Comparison of ENCODE assay signal across 35 cellular contexts in the genomic region with DNA sequence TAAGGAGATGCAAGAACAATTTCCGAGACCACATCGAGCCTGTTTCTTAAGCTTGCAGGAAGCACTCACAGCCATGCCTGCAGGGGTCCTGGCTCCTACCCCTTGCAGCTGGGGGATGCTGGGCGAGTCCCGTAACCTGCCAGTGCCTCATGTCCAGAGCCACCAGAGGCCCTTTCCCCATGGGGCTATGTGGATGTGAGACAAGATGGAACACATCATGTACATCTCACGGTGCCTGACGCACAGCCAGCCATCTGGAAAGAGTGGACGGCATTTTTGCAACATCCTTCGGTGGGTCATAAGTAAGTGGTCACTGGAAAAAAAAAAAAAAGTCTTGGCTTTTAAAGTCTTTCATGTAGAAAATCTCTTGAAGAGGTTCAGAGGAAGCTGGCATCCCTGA.
"Had no signal": no experiment of that assay in that cellular context is flagged by ENCODE, and none has a peak within 500 bp of the region (broad histone marks: within the 10 kb centered on the region; RNA-seq: fewer than 3 reads in every experiment).

No MANE protein-coding gene starts in this region.

- H3K4me1 Mint-ChIP-seq: activated B cell treated with CpG ODN at 0.5 μM for 24 hours; activated CD4-positive, alpha-beta T cell treated with anti-CD3 and anti-CD28 coated beads, Interleukin-2, amount 10 ng/mL, durations not matched to agents 24 days and 14 days; activated naive CD8-positive, alpha-beta T cell treated with anti-CD3 and anti-CD28 coated beads for 36 hours; activated T-helper 17 cell treated with anti-CD3 and anti-CD28 coated beads, Interleukin-2, amount 50 U/mL, for 72 hours had no signal

- DNase-seq: activated B cell treated with CpG ODN at 0.5 μM for 24 hours; activated CD4-positive, alpha-beta memory T cell treated with anti-CD3 and anti-CD28 coated beads for 36 hours; activated CD4-positive, alpha-beta T cell treated with anti-CD3 and anti-CD28 coated beads for 4 hours; activated CD4-positive, alpha-beta T cell treated with anti-CD3 and anti-CD28 coated beads, Interleukin-2, amount 10 ng/mL, durations not matched to agents 24 days and 14 days; activated CD4-positive, alpha-beta T cell treated with anti-CD3 and anti-CD28 coated beads, Interleukin-2, amount 50 U/mL, for 1 hour; activated CD4-positive, alpha-beta T cell treated with anti-CD3 and anti-CD28 coated beads, Interleukin-2, amount 50 U/mL, for 4 hours; activated CD4-positive, CD25-positive, alpha-beta regulatory T cell treated with anti-CD3 and anti-CD28 coated beads, Interleukin-2, amount 50 U/mL, for 72 hours; activated CD8-positive, alpha-beta memory T cell treated with anti-CD3 and anti-CD28 coated beads, Interleukin-2, amount 50 U/mL, for 4 hours; activated CD8-positive, alpha-beta T cell treated with anti-CD3 and anti-CD28 coated beads for 36 hours; activated effector memory CD4-positive, alpha-beta T cell treated with anti-CD3 and anti-CD28 coated beads, Interleukin-2, amount 50 U/mL, for 16 hours; activated gamma-delta T cell treated with Interleukin-2 at 50 U/mL for 16 hours; activated naive CD4-positive, alpha-beta T cell; activated naive CD4-positive, alpha-beta T cell treated with anti-CD3 and anti-CD28 coated beads for 36 hours; activated naive CD4-positive, alpha-beta T cell treated with anti-CD3 and anti-CD28 coated beads, Interleukin-2, amount 50 U/mL, for 16 hours; activated naive CD8-positive, alpha-beta T cell treated with anti-CD3 and anti-CD28 coated beads for 36 hours; activated T-cell treated with anti-CD3 and anti-CD28 coated beads for 4 hours; activated T-cell treated with anti-CD3 and anti-CD28 coated beads, Interleukin-2, amount 50 U/mL, for 1 hour; activated T-cell treated with anti-CD3 and anti-CD28 coated beads, Interleukin-2, amount 50 U/mL, for 4 hours; activated T-cell treated with anti-CD3 and anti-CD28 coated beads, Interleukin-2, amount 50 U/mL, for 72 hours; adrenal gland; amniotic stem cell; aorta; body of pancreas; brain microvascular endothelial cell; central memory CD4-positive, alpha-beta T cell; T-helper 1 cell; T-helper 2 cell; T-helper 9 cell had no signal

- H3K36me3 ChIP-seq: adrenal gland, brain microvascular endothelial cell, breast epithelium had no signal

- H3K9me3 Mint-ChIP-seq: activated CD4-positive, alpha-beta T cell treated with anti-CD3 and anti-CD28 coated beads, Interleukin-2, amount 10 ng/mL, durations not matched to agents 24 days and 14 days; activated CD8-positive, alpha-beta T cell treated with anti-CD3 and anti-CD28 coated beads for 36 hours; activated naive CD4-positive, alpha-beta T cell treated with anti-CD3 and anti-CD28 coated beads, Interleukin-2, amount 50 U/mL, for 72 hours; activated naive CD8-positive, alpha-beta T cell treated with anti-CD3 and anti-CD28 coated beads for 36 hours; activated T-cell treated with anti-CD3 and anti-CD28 coated beads, Interleukin-2, amount 50 U/mL, for 4 hours; activated T-helper 1 cell treated with anti-CD3 and anti-CD28 coated beads, Interleukin-12 subunit alpha, Interleukin-12 subunit beta, Interleukin-2, Interleukin-4 antibody, amounts not matched to agents 30 ng/mL and 10 ng/mL and 1 ng/mL, durations not matched to agents 14 hours and 24 hours and 36 hours; activated T-helper 17 cell treated with anti-CD3 and anti-CD28 coated beads, Interleukin-2, amount 50 U/mL, for 72 hours; T-helper 1 cell treated with Interleukin-12 subunit alpha and Interleukin-12 subunit beta and Interleukin-4 antibody, amounts not matched to agents 30 μg/mL and 1 μg/mL, for 36 hours; T-helper 2 cell treated with Interferon-gamma antibody and Interleukin-4, amounts not matched to agents 5 μg/mL and 100 μg/mL, for 36 hours had no signal

- H3K9me3 ChIP-seq: adrenal gland, body of pancreas, breast epithelium had no signal

- H3K27ac Mint-ChIP-seq: activated B cell treated with CpG ODN at 0.5 μM for 24 hours; activated CD4-positive, alpha-beta memory T cell treated with anti-CD3 and anti-CD28 coated beads for 36 hours; activated CD4-positive, alpha-beta T cell treated with anti-CD3 and anti-CD28 coated beads, Interleukin-2, amount 10 ng/mL, durations not matched to agents 24 days and 14 days; activated CD8-positive, alpha-beta T cell treated with anti-CD3 and anti-CD28 coated beads for 36 hours; activated naive CD4-positive, alpha-beta T cell treated with anti-CD3 and anti-CD28 coated beads for 36 hours; activated naive CD4-positive, alpha-beta T cell treated with anti-CD3 and anti-CD28 coated beads, Interleukin-2, amount 50 U/mL, for 72 hours; activated naive CD8-positive, alpha-beta T cell treated with anti-CD3 and anti-CD28 coated beads for 36 hours; activated T-cell treated with anti-CD3 and anti-CD28 coated beads, Interleukin-2, amount 50 U/mL, for 72 hours; activated T-helper 1 cell treated with anti-CD3 and anti-CD28 coated beads, Interleukin-12 subunit alpha, Interleukin-12 subunit beta, Interleukin-2, Interleukin-4 antibody, amounts not matched to agents 30 ng/mL and 10 ng/mL and 1 ng/mL, durations not matched to agents 14 hours and 24 hours and 36 hours; activated T-helper 17 cell treated with anti-CD3 and anti-CD28 coated beads, Interleukin-2, amount 50 U/mL, for 72 hours; T-helper 1 cell treated with Interleukin-12 subunit alpha and Interleukin-12 subunit beta and Interleukin-4 antibody, amounts not matched to agents 30 μg/mL and 1 μg/mL, for 36 hours; T-helper 2 cell treated with Interferon-gamma antibody and Interleukin-4, amounts not matched to agents 5 μg/mL and 100 μg/mL, for 36 hours had no signal

- H3K27me3 ChIP-seq: adrenal gland, body of pancreas, brain microvascular endothelial cell had no signal

- H3K27me3 Mint-ChIP-seq: activated B cell treated with CpG ODN at 0.5 μM for 24 hours; activated CD4-positive, alpha-beta memory T cell treated with anti-CD3 and anti-CD28 coated beads for 36 hours; activated CD4-positive, alpha-beta T cell treated with anti-CD3 and anti-CD28 coated beads, Interleukin-2, amount 10 ng/mL, durations not matched to agents 24 days and 14 days; activated CD8-positive, alpha-beta T cell treated with anti-CD3 and anti-CD28 coated beads for 36 hours; activated naive CD8-positive, alpha-beta T cell treated with anti-CD3 and anti-CD28 coated beads for 36 hours; activated T-helper 17 cell treated with anti-CD3 and anti-CD28 coated beads, Interleukin-2, amount 50 U/mL, for 72 hours had no signal

- H3K27ac ChIP-seq: adrenal gland, body of pancreas, brain microvascular endothelial cell, breast epithelium, VCaP had no signal

- H3K36me3 Mint-ChIP-seq: activated CD4-positive, alpha-beta memory T cell treated with anti-CD3 and anti-CD28 coated beads for 36 hours; activated naive CD4-positive, alpha-beta T cell treated with anti-CD3 and anti-CD28 coated beads, Interleukin-2, amount 50 U/mL, for 72 hours; activated naive CD8-positive, alpha-beta T cell treated with anti-CD3 and anti-CD28 coated beads for 36 hours had no signal

- ATAC-seq: activated CD8-positive, alpha-beta T cell treated with anti-CD3 and anti-CD28 coated beads for 36 hours; activated naive CD4-positive, alpha-beta T cell treated with anti-CD3 and anti-CD28 coated beads, Interleukin-2, amount 50 U/mL, for 72 hours; activated T-cell treated with anti-CD3 and anti-CD28 coated beads, Interleukin-2, amount 50 U/mL, for 4 hours; activated T-cell treated with anti-CD3 and anti-CD28 coated beads, Interleukin-2, amount 50 U/mL, for 72 hours; activated T-helper 17 cell treated with anti-CD3 and anti-CD28 coated beads, Interleukin-2, amount 50 U/mL, for 72 hours; body of pancreas had no signal

- H3K4me3 ChIP-seq: adrenal gland, body of pancreas, breast epithelium had no signal

- H3K4me1 ChIP-seq: adrenal gland, body of pancreas, breast epithelium had no signal

- H3K4me3 Mint-ChIP-seq: activated B cell treated with CpG ODN at 0.5 μM for 24 hours; activated CD4-positive, alpha-beta memory T cell treated with anti-CD3 and anti-CD28 coated beads for 36 hours; activated CD4-positive, alpha-beta T cell treated with anti-CD3 and anti-CD28 coated beads, Interleukin-2, amount 10 ng/mL, durations not matched to agents 24 days and 14 days; activated CD8-positive, alpha-beta T cell treated with anti-CD3 and anti-CD28 coated beads for 36 hours; activated naive CD4-positive, alpha-beta T cell treated with anti-CD3 and anti-CD28 coated beads for 36 hours; activated naive CD8-positive, alpha-beta T cell treated with anti-CD3 and anti-CD28 coated beads for 36 hours; activated T-cell treated with anti-CD3 and anti-CD28 coated beads, Interleukin-2, amount 50 U/mL, for 4 hours; activated T-cell treated with anti-CD3 and anti-CD28 coated beads, Interleukin-2, amount 50 U/mL, for 72 hours; activated T-helper 1 cell treated with anti-CD3 and anti-CD28 coated beads, Interleukin-12 subunit alpha, Interleukin-12 subunit beta, Interleukin-2, Interleukin-4 antibody, amounts not matched to agents 30 ng/mL and 10 ng/mL and 1 ng/mL, durations not matched to agents 14 hours and 24 hours and 36 hours; activated T-helper 17 cell treated with anti-CD3 and anti-CD28 coated beads, Interleukin-2, amount 50 U/mL, for 72 hours; T-helper 1 cell treated with Interleukin-12 subunit alpha and Interleukin-12 subunit beta and Interleukin-4 antibody, amounts not matched to agents 30 μg/mL and 1 μg/mL, for 36 hours; T-helper 2 cell treated with Interferon-gamma antibody and Interleukin-4, amounts not matched to agents 5 μg/mL and 100 μg/mL, for 36 hours had no signal
